ENCODE assay signal across 23 cellular contexts in the genomic region with DNA sequence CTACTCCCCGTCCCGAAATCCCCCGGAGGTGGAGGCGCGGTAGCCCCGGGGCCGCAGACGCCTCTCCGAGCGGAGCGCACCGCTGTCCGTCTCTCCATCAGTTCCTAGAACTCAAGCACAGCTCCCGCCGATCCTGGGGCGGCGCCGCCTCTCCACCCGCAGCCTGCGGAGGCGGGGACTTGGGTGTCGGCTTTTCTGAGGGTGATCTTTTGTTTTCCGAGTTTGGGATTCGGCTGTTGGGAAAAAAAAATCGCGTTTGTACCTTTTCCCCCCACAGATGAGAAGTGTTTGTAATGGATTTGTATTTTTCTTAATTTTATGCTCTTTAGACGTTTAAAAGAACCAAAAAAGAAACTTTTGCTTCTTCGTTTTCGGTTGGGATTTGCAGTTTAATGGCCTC. TPM values are rescaled to one million over a fixed set of nuclear protein-coding genes. Genes with fewer than 3 reads are reported as not detected.
DNase-seq lines count a peak whose midpoint lies in the region; FAIRE-seq and TF ChIP-seq lines count a peak whose summit lies in the region.
"Had no signal": no experiment of that assay in that cellular context is flagged by ENCODE, and none has a peak within 500 bp of the region (broad histone marks: within the 10 kb centered on the region; RNA-seq: fewer than 3 reads in every experiment).

No MANE protein-coding gene starts in this region.

- H3K27me3 ChIP-seq in HUES48 (ENCODE audit: control insufficient read depth, insufficient read depth, low read length), result peaks cover 54% of the 10 kb centered on the region
- H3K27me3 ChIP-seq in ectodermal cell (ENCODE audit: control insufficient read depth, insufficient read depth, low read length, poor library complexity, severe bottlenecking), result peaks cover 83% of the 10 kb centered on the region

- H3K4me1 ChIP-seq in HUES48 (ENCODE audit: control insufficient read depth, insufficient read depth, low read length), result peaks cover 6% of the 10 kb centered on the region; the same call in 1 of the 2 replicates
- peaks cover 13% of the 10 kb centered on the region for H3K4me1 ChIP-seq in ectodermal cell (ENCODE audit: control insufficient read depth, insufficient read depth, low read length)
- H3K4me1 ChIP-seq in kidney (ENCODE audit: control insufficient read depth in 1 of 2, insufficient read depth in 1 of 2, low read depth in 1 of 2, low read length in 2 of 2), result no peaks in the 10 kb centered on the region
- no peaks in the 10 kb centered on the region for H3K4me1 ChIP-seq in urinary bladder (ENCODE audit: insufficient read depth)

- TF ChIP-seq CTCF in kidney (IDR thresholded peaks at IDR 0.05; ENCODE audit: borderline replicate concordance, extremely low read depth, insufficient read depth), result no peak

- FAIRE-seq in kidney (lab: Jason Lieb, UNC), result no peak
- FAIRE-seq: HepG2 had no signal

- H3K27ac ChIP-seq in HUES48 (ENCODE audit: low read depth, low read length), result no peak overlapping the region
- no peak overlapping the region for H3K27ac ChIP-seq in ectodermal cell (ENCODE audit: insufficient read depth, low read depth, low read length, poor library complexity, severe bottlenecking)
- no peak overlapping the region for H3K27ac ChIP-seq in kidney (ENCODE audit: low read depth in 2 of 2, low read length in 2 of 2)
- no peak overlapping the region for H3K27ac ChIP-seq in urinary bladder (ENCODE audit: low read depth)
- H3K27ac ChIP-seq: VCaP had no signal

- intact Hi-C loops in kidney (cut with DNase I), result no loop called here

- H3K4me3 ChIP-seq in HUES48 (ENCODE audit: low read depth, low read length) (peak overlapping the region; percentile 60), ectodermal cell (ENCODE audit: insufficient read depth, low read depth, low read length) (peak overlapping the region; percentile 22), kidney (ENCODE audit: low read length in 2 of 2) (no peak overlapping the region), urinary bladder (ENCODE audit: low read depth, low read length) (peak overlapping the region; percentile 31)

- 1 to 2% methylated on average over 29 of the region's 29 CpGs for WGBS in ectodermal cell, 2 experiments
- 63% methylated on average over 29 of the region's 29 CpGs for WGBS in urinary bladder

- DNase-seq in kidney, result peak; percentile 68
- DNase-seq in NK-92 (lab: John Stamatoyannopoulos, UW; ENCODE audit: unreplicated experiment), result no peak
- no peak for DNase-seq in medulla oblongata (ENCODE audit: extremely low spot score)
- DNase-seq in activated CD4-positive, CD25-positive, alpha-beta regulatory T cell (lab: John Stamatoyannopoulos, UW), result no peak
- DNase-seq: activated CD4-positive, alpha-beta memory T cell treated with anti-CD3 and anti-CD28 coated beads for 36 hours; activated naive CD4-positive, alpha-beta T cell treated with anti-CD3 and anti-CD28 coated beads for 36 hours; AML-193; cortex of kidney; DND-41; foreskin fibroblast; hippocampal formation; NCI-H1417 treated with DMSO at 0.1 percent for 48 hours; NCI-H69; SIG-M5; stimulated activated CD4-positive, alpha-beta T cell treated with anti-CD3 and anti-CD28 coated beads, Interleukin-15, amount 100 ng/mL, for 24 hours had no signal

- no peak overlapping the region for H3K9ac ChIP-seq in HUES48 (ENCODE audit: low read depth, low read length)
- H3K9ac ChIP-seq in kidney (ENCODE audit: low read length in 2 of 2), result no peak overlapping the region

- H3K36me3 ChIP-seq in HUES48 (ENCODE audit: control insufficient read depth, insufficient read depth, low read length) (no peaks in the 10 kb centered on the region), ectodermal cell (ENCODE audit: control insufficient read depth, insufficient read depth, low read length) (no peaks in the 10 kb centered on the region), kidney (ENCODE audit: control insufficient read depth in 1 of 2, insufficient read depth in 2 of 2, low read length in 2 of 2) (no peaks in the 10 kb centered on the region), urinary bladder (ENCODE audit: insufficient read depth) (peaks cover 2% of the 10 kb centered on the region)

- H3K9me3 ChIP-seq in HUES48 (ENCODE audit: control insufficient read depth, insufficient read depth, low read length), result no peaks in the 10 kb centered on the region
- H3K9me3 ChIP-seq in ectodermal cell (ENCODE audit: control insufficient read depth, low read length), result no peaks in the 10 kb centered on the region
- no peaks in the 10 kb centered on the region for H3K9me3 ChIP-seq in kidney (ENCODE audit: control insufficient read depth in 1 of 2, low read length in 2 of 2)

RNA-seq across cellular contexts. Expression of gene LRCOL1, which starts 26.6 kb away (rescaled TPM):
- polyA plus RNA-seq in ectodermal cell (2013, experiment 1 of 4), result 0.46 TPM
- 0.32 TPM for polyA plus RNA-seq in ectodermal cell (2013, experiment 2 of 4)
- 0.59 TPM for polyA plus RNA-seq in ectodermal cell (2013, experiment 3 of 4)
- polyA plus RNA-seq in ectodermal cell (2013, experiment 4 of 4), result not detected
- total RNA-seq in kidney (1.8 TPM), urinary bladder (not detected)
- polyA plus RNA-seq in kidney (ENCODE audit: insufficient read depth, low read depth, low replicate concordance) (1.0 TPM), urinary bladder (0.15 TPM)
- total RNA-seq: activated CD4-positive, alpha-beta memory T cell treated with anti-CD3 and anti-CD28 coated beads for 36 hours; activated naive CD4-positive, alpha-beta T cell treated with anti-CD3 and anti-CD28 coated beads for 36 hours; HepG2; mononuclear cell had no signal
- polyA plus RNA-seq: HepG2 had no signal

RNA-seq across cellular contexts. Expression of gene P2RX2, which starts 34.8 kb away (rescaled TPM):
- polyA plus RNA-seq in ectodermal cell (2013, experiment 1 of 4), result not detected
- polyA plus RNA-seq in ectodermal cell (2013, experiment 2 of 4), result 0.28 TPM
- 0.37 TPM for polyA plus RNA-seq in ectodermal cell (2013, experiment 3 of 4)
- 0.32 TPM for polyA plus RNA-seq in ectodermal cell (2013, experiment 4 of 4)
- total RNA-seq in kidney, result 0.19 TPM
- 0.37 TPM for polyA plus RNA-seq in kidney (ENCODE audit: insufficient read depth, low read depth, low replicate concordance)
- not detected for total RNA-seq in urinary bladder
- polyA plus RNA-seq in urinary bladder, result 0.37 TPM
- total RNA-seq: activated CD4-positive, alpha-beta memory T cell treated with anti-CD3 and anti-CD28 coated beads for 36 hours; activated naive CD4-positive, alpha-beta T cell treated with anti-CD3 and anti-CD28 coated beads for 36 hours; HepG2; left lobe of liver; renal cortical epithelial cell had no signal
- polyA plus RNA-seq: HepG2 had no signal

Comparison
In these comparisons a context has a peak if more than half of its experiments do, and no peak if none do; other contexts are left out.
1. H3K4me3 ChIP-seq: peak in HUES48 (single experiment), ectodermal cell (single experiment) and urinary bladder (single experiment); none in kidney (0 of 2).